Comparison of ENCODE assay signal across 22 cellular contexts in genomic region chr2:67032091-67032490, GRCh38.
DNase-seq lines count a peak whose midpoint lies in the region; ATAC-seq and TF ChIP-seq lines count a peak whose summit lies in the region.
"Had no signal": no experiment of that assay in that cellular context is flagged by ENCODE, and none has a peak within 500 bp of the region (broad histone marks: within the 10 kb centered on the region; RNA-seq: fewer than 3 reads in every experiment).

No MANE protein-coding gene starts in this region.

- TF ChIP-seq POLR2A in body of pancreas (IDR thresholded peaks at IDR 0.05): no peak

- 60 to 63% methylated on average over 2 of the region's 2 CpGs for WGBS in body of pancreas, 2 donors

- TF ChIP-seq CTCF in AG10803 (conservative IDR thresholded peaks at IDR 0.05; ENCODE audit: low read length): no peak
- TF ChIP-seq CTCF in HFFc6 (IDR thresholded peaks at IDR 0.05): no peak
- no peak for TF ChIP-seq CTCF in body of pancreas (IDR thresholded peaks at IDR 0.05)
- TF ChIP-seq CTCF in fibroblast of pulmonary artery (IDR thresholded peaks at IDR 0.05; ENCODE audit: low read length, missing control alignments): no peak
- no peak for TF ChIP-seq CTCF in CD4-positive, alpha-beta T cell (IDR thresholded peaks at IDR 0.05)
- no peak for TF ChIP-seq CTCF in ascending aorta (IDR thresholded peaks at IDR 0.05)

- CTCF ChIA-PET in activated naive CD4-positive, alpha-beta T cell treated with anti-CD3 and anti-CD28 coated beads for 36 hours (lab: Charles Lee): no interaction called here
- CTCF ChIA-PET in CD4-positive, alpha-beta T cell (lab: Charles Lee): no interaction called here

- H3K4me1 Mint-ChIP-seq in HFFc6 (ENCODE audit: low read depth): peaks cover 62% of the 10 kb centered on the region
- H3K4me1 Mint-ChIP-seq in activated naive CD4-positive, alpha-beta T cell treated with anti-CD3 and anti-CD28 coated beads for 36 hours (ENCODE audit: low read depth): no peaks in the 10 kb centered on the region
- H3K4me1 Mint-ChIP-seq in CD4-positive, alpha-beta T cell (ENCODE audit: low read depth): no peaks in the 10 kb centered on the region
- H3K4me1 Mint-ChIP-seq: B cell, CD14-positive monocyte had no signal

- H3K4me3 ChIP-seq in AG10803 (ENCODE audit: low read length): no peak overlapping the region
- H3K4me3 ChIP-seq in body of pancreas: no peak overlapping the region
- no peak overlapping the region for H3K4me3 ChIP-seq in fibroblast of pulmonary artery (replicated peaks; ENCODE audit: low read depth, low read length)
- no peak overlapping the region for H3K4me3 ChIP-seq in ascending aorta
- H3K4me3 ChIP-seq: SK-N-MC had no signal

- H3K9me3 Mint-ChIP-seq in HFFc6: 0 out of 2 replicates have a peak, but pooled peaks cover 3% of the 10 kb centered on the region
- H3K9me3 Mint-ChIP-seq in activated naive CD4-positive, alpha-beta T cell treated with anti-CD3 and anti-CD28 coated beads for 36 hours: no peaks in the 10 kb centered on the region
- no peaks in the 10 kb centered on the region for H3K9me3 Mint-ChIP-seq in CD4-positive, alpha-beta T cell

- intact Hi-C loops in body of pancreas (cut with DNase I) (no loop called here), ascending aorta (cut with DNase I) (no loop called here)
- intact Hi-C loops in activated naive CD4-positive, alpha-beta T cell treated with anti-CD3 and anti-CD28 coated beads for 36 hours (cut with micrococcal nuclease): no loop called here
- intact Hi-C loops in CD4-positive, alpha-beta T cell (cut with DNase I, micrococcal nuclease): no loop called here

- 0 out of 2 replicates have a peak, but pooled peaks cover 4% of the 10 kb centered on the region for H3K36me3 Mint-ChIP-seq in HFFc6 (ENCODE audit: low read depth)
- H3K36me3 Mint-ChIP-seq in activated naive CD4-positive, alpha-beta T cell treated with anti-CD3 and anti-CD28 coated beads for 36 hours (ENCODE audit: low read depth): no peaks in the 10 kb centered on the region
- no peaks in the 10 kb centered on the region for H3K36me3 Mint-ChIP-seq in CD4-positive, alpha-beta T cell (ENCODE audit: low read depth)
- H3K36me3 Mint-ChIP-seq: CD14-positive monocyte had no signal

- H3K4me1 ChIP-seq in body of pancreas (peaks cover 43% of the 10 kb centered on the region), ascending aorta (no peaks in the 10 kb centered on the region)

- POLR2A ChIA-PET in CD4-positive, alpha-beta T cell (lab: Charles Lee): no interaction called here

- H3K4me3 Mint-ChIP-seq in HFFc6: no peak overlapping the region
- H3K4me3 Mint-ChIP-seq in activated naive CD4-positive, alpha-beta T cell treated with anti-CD3 and anti-CD28 coated beads for 36 hours: no peak overlapping the region
- no peak overlapping the region for H3K4me3 Mint-ChIP-seq in CD4-positive, alpha-beta T cell
- H3K4me3 Mint-ChIP-seq: B cell, CD14-positive monocyte had no signal

- no peaks in the 10 kb centered on the region for H3K9me3 ChIP-seq in body of pancreas
- H3K9me3 ChIP-seq in CD4-positive, alpha-beta T cell (ENCODE audit: control insufficient read depth, low read length): no peaks in the 10 kb centered on the region
- no peaks in the 10 kb centered on the region for H3K9me3 ChIP-seq in ascending aorta

- peak overlapping the region in 3 of 4 donors; percentile 9 to 92 (median 23) for H3K27ac ChIP-seq in body of pancreas
- no peak overlapping the region for H3K27ac ChIP-seq in CD4-positive, alpha-beta T cell (ENCODE audit: low read depth, low read length)
- no peak overlapping the region for H3K27ac ChIP-seq in ascending aorta
- H3K27ac ChIP-seq: RWPE1, SK-N-MC had no signal

- 0 out of 2 replicates have a peak overlapping the region, but pooled peaks have one; percentile 12 for H3K27ac Mint-ChIP-seq in HFFc6
- no peak overlapping the region for H3K27ac Mint-ChIP-seq in activated naive CD4-positive, alpha-beta T cell treated with anti-CD3 and anti-CD28 coated beads for 36 hours
- no peak overlapping the region for H3K27ac Mint-ChIP-seq in CD4-positive, alpha-beta T cell
- H3K27ac Mint-ChIP-seq: B cell, CD14-positive monocyte had no signal

- no peaks in the 10 kb centered on the region for H3K36me3 ChIP-seq in body of pancreas (replicated peaks in 1 of 2; ENCODE audit: insufficient read depth in 1 of 2, low read depth in 2 of 2)
- no peaks in the 10 kb centered on the region for H3K36me3 ChIP-seq in ascending aorta

- ATAC-seq in body of pancreas (peak; percentile 57), HG03469 (IDR thresholded peaks at IDR 0.05; ENCODE audit: unreplicated experiment) (no peak)
- ATAC-seq in CD4-positive, alpha-beta T cell (ENCODE audit: poor library complexity): no peak

- H3K27me3 Mint-ChIP-seq in HFFc6 (ENCODE audit: insufficient read depth): no peaks in the 10 kb centered on the region
- H3K27me3 Mint-ChIP-seq in activated naive CD4-positive, alpha-beta T cell treated with anti-CD3 and anti-CD28 coated beads for 36 hours (ENCODE audit: low read depth): peaks cover 2% of the 10 kb centered on the region
- no peaks in the 10 kb centered on the region for H3K27me3 Mint-ChIP-seq in CD4-positive, alpha-beta T cell
- H3K27me3 Mint-ChIP-seq: B cell had no signal

- H3K27me3 ChIP-seq in body of pancreas (no peaks in the 10 kb centered on the region), ascending aorta (no peaks in the 10 kb centered on the region)
- no peaks in the 10 kb centered on the region for H3K27me3 ChIP-seq in CD4-positive, alpha-beta T cell (ENCODE audit: control insufficient read depth, insufficient read depth, low read length)

- DNase-seq in AG10803 (ENCODE audit: low read depth) (peak; percentile 8), HFFc6 (no peak), body of pancreas (no peak), fibroblast of pulmonary artery (ENCODE audit: low read depth) (peak; percentile 76), ascending aorta (ENCODE audit: low spot score in 2 of 2) (no peak)
- no peak for DNase-seq in activated naive CD4-positive, alpha-beta T cell treated with anti-CD3 and anti-CD28 coated beads for 36 hours
- DNase-seq in CD4-positive, alpha-beta T cell: no peak
- DNase-seq: GDM1; KBM-7; NCI-H1092 treated with DMSO at 0.1 percent for 48 hours; NCI-H1436 treated with DMSO at 0.1 percent for 48 hours; NCI-H1930; NCI-H2227 treated with DMSO at 0.1 percent for 48 hours; NCI-H510A treated with DMSO at 0.1 percent for 48 hours; NCI-H748 treated with DMSO at 0.1 percent for 48 hours; NK-92 treated with Interleukin-12 subunit alpha and Interleukin-12 subunit beta, amount 100 ng/mL, for 24 hours; SHP77 treated with DMSO at 0.1 percent for 48 hours had no signal

Comparison
In these comparisons a context has a peak if more than half of its experiments do, and no peak if none do; other contexts are left out.
1. DNase-seq: peak in AG10803 (single experiment) and fibroblast of pulmonary artery (single experiment); none in HFFc6 (single experiment), body of pancreas (0 of 4), activated naive CD4-positive, alpha-beta T cell treated with anti-CD3 and anti-CD28 coated beads for 36 hours (single experiment), CD4-positive, alpha-beta T cell (0 of 10) and ascending aorta (0 of 2).
2. H3K27ac ChIP-seq: peak in body of pancreas (3 of 4); none in CD4-positive, alpha-beta T cell (single experiment) and ascending aorta (0 of 2).